In genomic region chr3:44960387-44961026, GRCh38 we compare ENCODE assay signal across 20 cellular contexts. TPM values are rescaled to one million over a fixed set of nuclear protein-coding genes. Genes with fewer than 3 reads are reported as not detected.
DNase-seq lines count a peak whose midpoint lies in the region; ATAC-seq and TF ChIP-seq lines count a peak whose summit lies in the region.
"Had no signal": no experiment of that assay in that cellular context is flagged by ENCODE, and none has a peak within 500 bp of the region (broad histone marks: within the 10 kb centered on the region; RNA-seq: fewer than 3 reads in every experiment).

No MANE protein-coding gene starts in this region.

- no peak overlapping the region for H3K4me3 Mint-ChIP-seq in Calu3 (ENCODE audit: low read depth, unreplicated experiment)
- H3K4me3 Mint-ChIP-seq: naive thymus-derived CD8-positive, alpha-beta T cell had no signal

- CTCF ChIA-PET in Calu3 (lab: Charles Lee), result no interaction called here

- intact Hi-C loops in Calu3 (cut with micrococcal nuclease; ENCODE audit: unreplicated experiment), result no loop called here

- H3K36me3 ChIP-seq in GM06990 (ENCODE audit: control insufficient read depth, insufficient read depth, low read length), result peaks cover 6% of the 10 kb centered on the region; the same call in 1 of the 2 replicates
- H3K36me3 ChIP-seq: colonic mucosa had no signal

- no peak overlapping the region for H3K4me3 ChIP-seq in GM06990 (replicated peaks; ENCODE audit: low read depth, low read length)
- no peak overlapping the region for H3K4me3 ChIP-seq in fibroblast of pulmonary artery (replicated peaks; ENCODE audit: low read depth, low read length)
- H3K4me3 ChIP-seq: BLaER1 treated with 17β-estradiol and CSF1 and Interleukin-3, amounts not matched to agents 10 nM and 100 nM; colonic mucosa; PC-9 had no signal

- peaks cover 6% of the 10 kb centered on the region for H3K36me3 Mint-ChIP-seq in Calu3 (ENCODE audit: insufficient read depth, unreplicated experiment)

- TF ChIP-seq CTCF in GM06990 (IDR thresholded peaks at IDR 0.05; ENCODE audit: insufficient read depth, low read length, poor library complexity, severe bottlenecking) (no peak), fibroblast of pulmonary artery (IDR thresholded peaks at IDR 0.05; ENCODE audit: low read length, missing control alignments) (no peak), Calu3 (IDR thresholded peaks at IDR 0.05; ENCODE audit: unreplicated experiment) (no peak), omental fat pad (IDR thresholded peaks at IDR 0.05) (no peak)

- peak; percentile 68 for ATAC-seq in GM19351 (IDR thresholded peaks at IDR 0.05; ENCODE audit: unreplicated experiment)
- no peak for ATAC-seq in omental fat pad (ENCODE audit: low FRiP score)
- ATAC-seq: naive thymus-derived CD8-positive, alpha-beta T cell had no signal

- H3K27me3 ChIP-seq in GM06990 (replicated peaks; ENCODE audit: control insufficient read depth, insufficient read depth, low read length), result no peaks in the 10 kb centered on the region
- H3K27me3 ChIP-seq: BLaER1 treated with 17β-estradiol and CSF1 and Interleukin-3, amounts not matched to agents 10 nM and 100 nM; colonic mucosa had no signal

- no TSS peak for BruUV-seq in Calu3 (replicated peaks; lab: Mats Ljungman, UMichigan)

- no peak overlapping the region for H3K27ac Mint-ChIP-seq in Calu3 (ENCODE audit: unreplicated experiment)
- H3K27ac Mint-ChIP-seq: naive thymus-derived CD8-positive, alpha-beta T cell had no signal

- H3K9me3 Mint-ChIP-seq in Calu3 (ENCODE audit: low read depth, unreplicated experiment), result no peaks in the 10 kb centered on the region
- H3K9me3 Mint-ChIP-seq: naive thymus-derived CD8-positive, alpha-beta T cell had no signal

- no peaks in the 10 kb centered on the region for H3K27me3 Mint-ChIP-seq in Calu3 (ENCODE audit: unreplicated experiment)
- H3K27me3 Mint-ChIP-seq: naive thymus-derived CD8-positive, alpha-beta T cell had no signal

- H3K4me1 Mint-ChIP-seq in Calu3 (ENCODE audit: low read depth, unreplicated experiment), result peaks cover 52% of the 10 kb centered on the region

- DNase-seq in GM06990 (ENCODE audit: extremely low read depth, insufficient read length), result peak; percentile 20
- peak; percentile 52 for DNase-seq in LHCN-M2 (ENCODE audit: low read depth)
- DNase-seq in fibroblast of pulmonary artery (ENCODE audit: low read depth), result peak; percentile 13
- DNase-seq in NCI-H446 (lab: John Stamatoyannopoulos, UW), result no peak
- DNase-seq in Calu3, result no peak
- DNase-seq in omental fat pad (ENCODE audit: low spot score), result no peak
- no peak for DNase-seq in HUDEP-2 (lab: John Stamatoyannopoulos, UW; ENCODE audit: unreplicated experiment in 76 of 76)
- DNase-seq: activated CD4-positive, CD25-positive, alpha-beta regulatory T cell treated with anti-CD3 and anti-CD28 coated beads, Interleukin-2, amount 50 U/mL, for 72 hours; activated T-cell treated with anti-CD3 and anti-CD28 coated beads, Interleukin-2, amount 50 U/mL, for 48 hours; colonic mucosa; DMS53; erythroblast; HCEC 1CT; naive thymus-derived CD8-positive, alpha-beta T cell; NCI-H1048; retina; stimulated activated CD4-positive, alpha-beta T cell treated with anti-CD3 and anti-CD28 coated beads, Interleukin-2, amount 100 ng/mL, for 24 hours had no signal

RNA-seq across cellular contexts. Expression of gene ZDHHC3, which starts 15.5 kb away (rescaled TPM):
- total RNA-seq in LHCN-M2 (2014; rRNA removed), result 50.1 and 61.3 TPM in 2 replicates
- polyA plus RNA-seq in LHCN-M2 (2012), result 61.0 TPM
- total RNA-seq in Calu3 (2022), result 83.0 and 84.9 TPM in 2 replicates
- 10 to 100 TPM; 72.0 to 99.8 (median 80.1) TPM for total RNA-seq in omental fat pad

RNA-seq across cellular contexts. Expression of gene EXOSC7, which starts 15.5 kb away (rescaled TPM):
- total RNA-seq in LHCN-M2 (2014; rRNA removed) (53.7 and 58.7 TPM in 2 replicates), Calu3 (2022) (44.1 and 50.1 TPM in 2 replicates), omental fat pad (10 to 100 TPM; 31.7 to 47.7 (median 39.0) TPM)
- polyA plus RNA-seq in LHCN-M2 (2012), result 61.4 TPM

Comparison
In these comparisons a context has a peak if more than half of its experiments do, and no peak if none do; other contexts are left out.
1. DNase-seq: peak in GM06990 (single experiment), LHCN-M2 (single experiment) and fibroblast of pulmonary artery (single experiment); none in NCI-H446 (0 of 2), Calu3 (single experiment), omental fat pad (single experiment) and HUDEP-2 (0 of 76).